Comparison of ENCODE assay signal across 8 cellular contexts in genomic region chr1:206012086-206012859, GRCh38.
DNase-seq lines count a peak whose midpoint lies in the region; ATAC-seq and FAIRE-seq lines count a peak whose summit lies in the region.

No MANE protein-coding gene starts in this region.

- peak; percentile 81 for FAIRE-seq in GM18507 (lab: Jason Lieb, UNC)

- peak; percentile 44 for DNase-seq in GM18507 (ENCODE audit: extremely low spot score, insufficient read length, low read depth)
- DNase-seq in activated T-cell treated with anti-CD3 and anti-CD28 coated beads, Interleukin-2, amount 50 U/mL, for 48 hours, result peak; percentile 43 to 47
- DNase-seq in medulla oblongata (ENCODE audit: extremely low spot score), result peak; percentile 88
- no peak for DNase-seq in NCI-H1930 (lab: John Stamatoyannopoulos, UW)
- DNase-seq in activated effector memory CD4-positive, alpha-beta T cell treated with anti-CD3 and anti-CD28 coated beads, Interleukin-2, amount 50 U/mL, for 16 hours, result no peak

- no peaks in the 10 kb centered on the region for H3K36me3 ChIP-seq in KOPT-K1 (ENCODE audit: insufficient read depth, low read length)

- no peaks in the 10 kb centered on the region for H3K9me3 ChIP-seq in KOPT-K1 (ENCODE audit: insufficient read depth, low read length, poor library complexity, severe bottlenecking)

- peak; percentile 98 for ATAC-seq in GM21786 (IDR thresholded peaks at IDR 0.05; ENCODE audit: unreplicated experiment)
- no peak for ATAC-seq in GM18519 (IDR thresholded peaks at IDR 0.05; ENCODE audit: low FRiP score, unreplicated experiment)

- peak overlapping the region; percentile 84 for H3K27ac ChIP-seq in KOPT-K1 (ENCODE audit: low read depth, low read length, poor library complexity, severe bottlenecking)

Comparison
In these comparisons a context has a peak if more than half of its experiments do, and no peak if none do; other contexts are left out.
1. DNase-seq: peak in GM18507 (single experiment), activated T-cell treated with anti-CD3 and anti-CD28 coated beads, Interleukin-2, amount 50 U/mL, for 48 hours (2 of 2) and medulla oblongata (single experiment); none in NCI-H1930 (0 of 2) and activated effector memory CD4-positive, alpha-beta T cell treated with anti-CD3 and anti-CD28 coated beads, Interleukin-2, amount 50 U/mL, for 16 hours (single experiment).